11 cellular contexts compared by ENCODE assay signal in the genomic region with DNA sequence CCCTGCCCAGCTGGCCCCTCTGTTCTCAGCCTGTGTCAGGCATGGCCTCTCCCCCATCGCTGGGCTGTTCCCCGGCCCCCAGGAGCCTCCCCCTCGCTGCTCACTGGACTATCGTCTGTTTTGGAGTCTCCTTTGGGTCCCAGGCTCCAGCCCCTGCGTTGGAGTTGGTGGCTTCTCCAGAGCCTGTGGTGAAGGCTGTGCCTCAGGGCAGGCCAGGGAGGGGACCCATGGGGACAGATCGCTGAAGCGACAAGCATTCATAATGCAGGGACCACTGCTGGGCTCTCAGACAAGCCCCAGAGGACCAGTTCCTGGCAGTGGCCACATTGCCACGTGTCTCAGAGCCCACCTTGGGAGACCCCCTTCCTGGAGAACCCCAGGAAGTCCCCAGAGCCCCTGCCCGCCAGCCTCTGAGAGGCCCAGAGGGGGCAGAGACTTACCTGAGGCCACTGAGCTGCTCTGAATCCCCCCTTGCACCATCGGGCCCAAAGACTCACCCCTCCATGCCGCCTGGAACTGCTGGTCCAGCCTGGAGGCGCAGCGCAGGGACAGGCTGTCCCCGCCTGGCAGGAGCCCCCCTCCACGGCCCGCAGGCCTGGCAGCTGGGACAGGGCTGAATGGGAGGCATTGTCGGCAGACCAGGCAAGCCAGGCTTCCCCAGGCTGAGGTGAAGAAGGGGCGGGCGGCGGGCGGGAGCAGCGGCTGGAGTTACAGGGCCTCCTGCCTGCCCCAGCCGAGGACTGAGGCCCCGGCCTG. TPM values are rescaled to one million over a fixed set of nuclear protein-coding genes. Genes with fewer than 3 reads are reported as not detected.
DNase-seq lines count a peak whose midpoint lies in the region; ATAC-seq and TF ChIP-seq lines count a peak whose summit lies in the region.
"Had no signal": no experiment of that assay in that cellular context is flagged by ENCODE, and none has a peak within 500 bp of the region (broad histone marks: within the 10 kb centered on the region; RNA-seq: fewer than 3 reads in every experiment).

A gene with protein sequence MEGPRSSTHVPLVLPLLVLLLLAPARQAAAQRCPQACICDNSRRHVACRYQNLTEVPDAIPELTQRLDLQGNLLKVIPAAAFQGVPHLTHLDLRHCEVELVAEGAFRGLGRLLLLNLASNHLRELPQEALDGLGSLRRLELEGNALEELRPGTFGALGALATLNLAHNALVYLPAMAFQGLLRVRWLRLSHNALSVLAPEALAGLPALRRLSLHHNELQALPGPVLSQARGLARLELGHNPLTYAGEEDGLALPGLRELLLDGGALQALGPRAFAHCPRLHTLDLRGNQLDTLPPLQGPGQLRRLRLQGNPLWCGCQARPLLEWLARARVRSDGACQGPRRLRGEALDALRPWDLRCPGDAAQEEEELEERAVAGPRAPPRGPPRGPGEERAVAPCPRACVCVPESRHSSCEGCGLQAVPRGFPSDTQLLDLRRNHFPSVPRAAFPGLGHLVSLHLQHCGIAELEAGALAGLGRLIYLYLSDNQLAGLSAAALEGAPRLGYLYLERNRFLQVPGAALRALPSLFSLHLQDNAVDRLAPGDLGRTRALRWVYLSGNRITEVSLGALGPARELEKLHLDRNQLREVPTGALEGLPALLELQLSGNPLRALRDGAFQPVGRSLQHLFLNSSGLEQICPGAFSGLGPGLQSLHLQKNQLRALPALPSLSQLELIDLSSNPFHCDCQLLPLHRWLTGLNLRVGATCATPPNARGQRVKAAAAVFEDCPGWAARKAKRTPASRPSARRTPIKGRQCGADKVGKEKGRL (minus strand): TSS at position 555 of the 756 bp plus-strand sequence. CDS start 50 bp downstream, at position 505.

- H3K4me3 ChIP-seq in SJCRH30 (peak within 1 kb of the TSS; percentile 34), prostate gland (no peak within 1 kb of the TSS)

- H3K4me1 ChIP-seq in SJCRH30 = no peaks in the 10 kb centered on the region; the same call in 1 of the 2 replicates
- peaks cover 7% of the 10 kb centered on the region for H3K4me1 ChIP-seq in prostate gland (replicated peaks)

- no peak within 1 kb of the TSS for H3K4me3 Mint-ChIP-seq in glutamatergic neuron (ENCODE audit: unreplicated experiment)

- H3K27ac Mint-ChIP-seq in glutamatergic neuron (ENCODE audit: unreplicated experiment) = no peak within 1 kb of the TSS

- H3K27ac ChIP-seq in SJCRH30 = peak within 1 kb of the TSS; percentile 44
- peak within 1 kb of the TSS; percentile 20 to 42 for H3K27ac ChIP-seq in prostate gland

- H3K9me3 Mint-ChIP-seq in glutamatergic neuron (ENCODE audit: unreplicated experiment) = no peaks in the 10 kb centered on the region

- no peaks in the 10 kb centered on the region for H3K36me3 ChIP-seq in SJCRH30
- H3K36me3 ChIP-seq in prostate gland = no peaks in the 10 kb centered on the region

- 58% methylated on average over 16 of the region's 24 CpGs for WGBS in prostate gland

- H3K9me3 ChIP-seq in SJCRH30 (replicated peaks) (no peaks in the 10 kb centered on the region), prostate gland (no peaks in the 10 kb centered on the region)

- TF ChIP-seq POLR2A in prostate gland (IDR thresholded peaks at IDR 0.05) = no peak

- intact Hi-C loops in prostate gland (cut with DNase I) = no loop called here

- H3K27me3 ChIP-seq in SJCRH30 (no peaks in the 10 kb centered on the region), prostate gland (replicated peaks; ENCODE audit: insufficient read depth) (no peaks in the 10 kb centered on the region)

- H3K36me3 Mint-ChIP-seq in glutamatergic neuron (ENCODE audit: unreplicated experiment) = no peaks in the 10 kb centered on the region

- peaks cover 8% of the 10 kb centered on the region for H3K27me3 Mint-ChIP-seq in glutamatergic neuron (ENCODE audit: unreplicated experiment)

- DNase-seq in ELF-1 (ENCODE audit: low read depth, low spot score) (peak; percentile 44), SJCRH30 (peak; percentile 90 to 91), glutamatergic neuron (peak; percentile 46), prostate gland (ENCODE audit: low spot score) (peak; percentile 32), H4 (ENCODE audit: low spot score) (no peak)
- DNase-seq in activated effector memory CD4-positive, alpha-beta T cell treated with Interleukin-2 at 50 U/mL for 16 hours = no peak
- DNase-seq: DMS153; left colon; NK-92 treated with Interleukin-12 subunit alpha and Interleukin-12 subunit beta, amount 100 ng/mL, for 24 hours had no signal

- no peaks in the 10 kb centered on the region for H3K4me1 Mint-ChIP-seq in glutamatergic neuron (ENCODE audit: low read depth, unreplicated experiment)

- no peak for ATAC-seq in GM18907 (IDR thresholded peaks at IDR 0.05; ENCODE audit: unreplicated experiment)
- ATAC-seq: left colon had no signal

- TF ChIP-seq CTCF in glutamatergic neuron (IDR thresholded peaks at IDR 0.05; ENCODE audit: partially characterized antibody, unreplicated experiment) (no peak), prostate gland (IDR thresholded peaks at IDR 0.05) (no peak)

RNA-seq across cellular contexts. Expression of the gene that starts here (rescaled TPM):
- 1.9 and 2.9 TPM in 2 replicates for total RNA-seq in SJCRH30 (2014; rRNA removed; shearing (Covaris generic))
- total RNA-seq in glutamatergic neuron (ENCODE audit: unreplicated experiment) (0.27 TPM), prostate gland (10 to 100 TPM in 1 of 2 donors, 1 to 10 TPM in 1; 8.2 to 19.0 TPM)
- not detected in 2 replicates for total RNA-seq in H4 (2014; rRNA removed; shearing (Covaris generic))
- total RNA-seq: M059J had no signal

Comparison
In these comparisons a context has a peak if more than half of its experiments do, and no peak if none do; other contexts are left out.
1. Peak in DNase-seq in glutamatergic neuron; RNA of the gene not detected or under 1 TPM.
2. DNase-seq: peak in ELF-1 (single experiment), SJCRH30 (2 of 2) and prostate gland (single experiment); none in activated effector memory CD4-positive, alpha-beta T cell treated with Interleukin-2 at 50 U/mL for 16 hours (single experiment) and H4 (single experiment).